Comparison of ENCODE assay signal across 8 cellular contexts in genomic region chr2:176001281-176001902, GRCh38. TPM values are rescaled to one million over a fixed set of nuclear protein-coding genes. Genes with fewer than 3 reads are reported as not detected.
DNase-seq lines count a peak whose midpoint lies in the region; ATAC-seq and TF ChIP-seq lines count a peak whose summit lies in the region.

No MANE protein-coding gene starts in this region.

- H3K4me1 ChIP-seq in HCT116 (ENCODE audit: control insufficient read depth in 1 of 2, insufficient read depth in 2 of 2, low read length in 2 of 2) = peaks cover 6 to 13% of the 10 kb centered on the region in 2 experiments; a peak in 3 of 4 replicates
- peaks cover 31% of the 10 kb centered on the region for H3K4me1 ChIP-seq in body of pancreas
- H3K4me1 ChIP-seq in spleen = peaks cover 5 to 45% (median 26%) of the 10 kb centered on the region in 6 donors

- no peak for TF ChIP-seq RAD21 in HCT116 (IDR thresholded peaks at IDR 0.05; ENCODE audit: low read depth)

- no peaks in the 10 kb centered on the region for H3K27me3 ChIP-seq in HCT116 (ENCODE audit: insufficient read depth, low read length)
- no peaks in the 10 kb centered on the region for H3K27me3 ChIP-seq in body of pancreas
- no peaks in the 10 kb centered on the region for H3K27me3 ChIP-seq in spleen (replicated peaks in 1 of 7)

- H3K27ac Mint-ChIP-seq in T-cell = peak overlapping the region; percentile 24 to 44

- intact Hi-C loops in HCT116 (cut with micrococcal nuclease) (no loop called here), body of pancreas (cut with DNase I) (no loop called here), spleen (cut with DNase I; ENCODE audit: low total_unique reads) (no loop called here)

- 0 to 1% methylated on average over 20 to 21 of the region's 21 CpGs for WGBS in body of pancreas, 2 donors
- WGBS in spleen, 5 donors = 0 to 1% (median 0%) methylated on average over 20 to 21 of the region's 21 CpGs

- H3K4me3 ChIP-seq in HCT116 (replicated peaks in 1 of 2; ENCODE audit: low read depth in 1 of 2, low read length in 2 of 2) (peak overlapping the region; percentile 78 to 96), body of pancreas (peak overlapping the region; percentile 49 to 81), spleen (peak overlapping the region; percentile 68 to 93 (median 84))

- peak; percentile 48 for DNase-seq in GM10248 (ENCODE audit: extremely low spot score)
- DNase-seq in HCT116 (ENCODE audit: low read depth, low spot score) = no peak
- peak; percentile 39 for DNase-seq in LoVo (ENCODE audit: low spot score)
- DNase-seq in T-cell = peak in 25 of 34 experiments; percentile 0 to 42 (median 16)
- peak; percentile 26 to 48 (median 39) for DNase-seq in body of pancreas
- DNase-seq in iPS-NIHi11 (ENCODE audit: low spot score) = peak; percentile 13
- DNase-seq in spleen = peak; percentile 85
- no peak for DNase-seq in middle frontal gyrus (ENCODE audit: extremely low spot score, low spot score)

- BruUV-seq in HCT116 (replicated peaks; lab: Mats Ljungman, UMichigan) = no TSS peak

- H3K36me3 ChIP-seq in HCT116 (ENCODE audit: control insufficient read depth in 1 of 2, insufficient read depth in 2 of 2, low read length in 2 of 2) = no peaks in the 10 kb centered on the region
- no peaks in the 10 kb centered on the region for H3K36me3 ChIP-seq in body of pancreas (replicated peaks in 1 of 2; ENCODE audit: insufficient read depth in 1 of 2, low read depth in 2 of 2)
- no peaks in the 10 kb centered on the region for H3K36me3 ChIP-seq in spleen

- H3K9me3 ChIP-seq in HCT116 (ENCODE audit: control insufficient read depth in 1 of 2, insufficient read depth in 1 of 2, low read depth in 1 of 2, low read length in 2 of 2) (no peaks in the 10 kb centered on the region), body of pancreas (no peaks in the 10 kb centered on the region), spleen (no peaks in the 10 kb centered on the region)

- H3K27ac ChIP-seq in HCT116 (ENCODE audit: low read depth, low read length) (peak overlapping the region; percentile 59), body of pancreas (peak overlapping the region; percentile 29 to 91 (median 82)), spleen (peak overlapping the region; percentile 78 to 87 (median 86))

- peak overlapping the region; percentile 90 for H3K4me2 ChIP-seq in HCT116 (ENCODE audit: low read length)

- TF ChIP-seq POLR2A in HCT116 (IDR thresholded peaks at IDR 0.05; ENCODE audit: borderline replicate concordance, extremely low read depth, insufficient read depth, insufficient read length) (no peak), body of pancreas (IDR thresholded peaks at IDR 0.05) (no peak), spleen (IDR thresholded peaks at IDR 0.05) (no peak)

- CTCF ChIA-PET in GM10248 (lab: Yijun Ruan, JAX) (interaction anchor here (0.8 to 2.1 kb wide), 6 partner anchors 8 to 27 kb away, joined by 3 to 6 read pairs (median 3); no protein-coding TSS in a partner anchor), HCT116 (lab: Charles Lee) (no interaction called here), T-cell (lab: Charles Lee) (interaction anchor here in 1 of 2 donors (0.7 to 1.0 kb wide), 2 partner anchors 139 to 553 kb away, joined by 3 to 4 read pairs; no protein-coding TSS in a partner anchor)

- peak overlapping the region; percentile 74 for H3K9ac ChIP-seq in HCT116 (ENCODE audit: low read length)

- POLR2A ChIA-PET in GM10248 (lab: Yijun Ruan, JAX) = interaction anchor here (1.1 kb wide), 1 partner anchor 833 kb away, joined by 4 read pairs; no protein-coding TSS in a partner anchor
- POLR2A ChIA-PET in HCT116 (lab: Charles Lee) = interaction anchor here (1.2 kb wide), 1 partner anchor 53 kb away, joined by 3 read pairs; no protein-coding TSS in a partner anchor
- POLR2A ChIA-PET in T-cell (lab: Charles Lee) = interaction anchor here in 1 of 2 donors (0.6 to 0.7 kb wide), 3 partner anchors 13 to 1508 kb away, joined by 3 read pairs; no protein-coding TSS in a partner anchor

- ATAC-seq in HCT116 = peak; percentile 55
- ATAC-seq in T-cell (replicated peaks in 1 of 4) = peak; percentile 37 to 50 (median 43)
- peak; percentile 39 for ATAC-seq in body of pancreas

- H3K4me3 Mint-ChIP-seq in T-cell = peak overlapping the region; percentile 79 to 98 (median 83)

- H3K36me3 Mint-ChIP-seq in T-cell = no peaks in the 10 kb centered on the region

- no peaks in the 10 kb centered on the region for H4K20me1 ChIP-seq in HCT116 (ENCODE audit: insufficient read depth)

- peak overlapping the region; percentile 89 for H2AFZ ChIP-seq in HCT116 (ENCODE audit: low read depth, low read length, poor library complexity, severe bottlenecking)

- RAD21 ChIA-PET in HCT116 (lab: Charles Lee; ENCODE audit: low non-redundant PET in 1 of 2, low total read pairs in 2 of 2, uncharacterized antibody in 2 of 2, unreplicated experiment in 2 of 2) = interaction anchor here in 1 of 2 experiments (0.6 kb wide), 1 partner anchor 261 kb away, joined by 5 read pairs; no protein-coding TSS in a partner anchor

- peaks cover 20 to 44% (median 28%) of the 10 kb centered on the region in 3 donors for H3K4me1 Mint-ChIP-seq in T-cell

- no peaks in the 10 kb centered on the region for H3K9me3 Mint-ChIP-seq in T-cell

- H3K27me3 Mint-ChIP-seq in T-cell = no peaks in the 10 kb centered on the region

- H3K9me2 ChIP-seq in HCT116 (ENCODE audit: insufficient read depth) = no peaks in the 10 kb centered on the region

- TF ChIP-seq CTCF in GM10248 (IDR thresholded peaks at IDR 0.05; ENCODE audit: control extremely low read depth, extremely low read depth, low read depth, missing control alignments) (no peak), HCT116 (IDR thresholded peaks at IDR 0.05 in 2 of 3, conservative IDR thresholded peaks at IDR 0.05 in 1 of 3; ENCODE audit: borderline replicate concordance in 1 of 3, insufficient read depth in 1 of 3, low read depth in 2 of 3, low read length in 2 of 3) (no peak), body of pancreas (IDR thresholded peaks at IDR 0.05) (peak in 1 of 7 experiments; percentile 6), spleen (IDR thresholded peaks at IDR 0.05 in 8 of 11, conservative IDR thresholded peaks at IDR 0.05 in 3 of 11) (no peak)

- peaks cover 27% of the 10 kb centered on the region for H3K79me2 ChIP-seq in HCT116 (ENCODE audit: insufficient read depth, low read length)

TF ChIP-seq in HCT116, 20 proteins besides CTCF, POLR2A, EP300 and RAD21:
- TF ChIP-seq EGR1 (IDR thresholded peaks at IDR 0.05; ENCODE audit: low read depth) = peak; percentile 46; the same call in 1 of the 2 replicates
- TF ChIP-seq EZH2phosphoT487 (IDR thresholded peaks at IDR 0.05; ENCODE audit: borderline replicate concordance) = no peak
- no peak for TF ChIP-seq SP1 (IDR thresholded peaks at IDR 0.05; ENCODE audit: low read depth)
- no peak for TF ChIP-seq ZFX (IDR thresholded peaks at IDR 0.05)
- no peak for TF ChIP-seq ZBTB33 (IDR thresholded peaks at IDR 0.05; ENCODE audit: extremely low read depth, insufficient replicate concordance, low read length)
- no peak; the same call in 1 of the 2 replicates for TF ChIP-seq SIN3A (IDR thresholded peaks at IDR 0.05; ENCODE audit: low read depth)
- peak; percentile 50 for TF ChIP-seq MAX (IDR thresholded peaks at IDR 0.05)

RNA-seq across cellular contexts. Expression of gene LNPK, which starts 0.7 kb away (rescaled TPM):
- 22.3 TPM for total RNA-seq in HCT116 (2021; ENCODE audit: unreplicated experiment)
- polyA plus RNA-seq in HCT116 (2012) = 4.8 and 7.4 TPM in 2 replicates
- 10 to 100 TPM; 19.2 to 28.2 (median 22.1) TPM for total RNA-seq in T-cell
- total RNA-seq in body of pancreas = 10 to 100 TPM in 1 of 2 donors, 1 to 10 TPM in 1; 6.6 to 10.6 TPM
- total RNA-seq in spleen = 10 to 100 TPM; 15.1 to 31.9 (median 23.6) TPM
- 1 to 10 TPM; 2.1 to 3.0 (median 2.5) TPM for polyA plus RNA-seq in spleen

Comparison
In these comparisons a context has a peak if more than half of its experiments do, and no peak if none do; other contexts are left out.
1. DNase-seq: peak in GM10248 (single experiment), LoVo (single experiment), T-cell (25 of 34), body of pancreas (4 of 4), iPS-NIHi11 (single experiment) and spleen (single experiment); none in HCT116 (single experiment) and middle frontal gyrus (single experiment).
2. Peak in every context shown above with its lines, with median percentiles within 50 percentile points of each other: ATAC-seq, H3K27ac ChIP-seq and H3K4me3 ChIP-seq.